ENCODE assay signal across 12 cellular contexts in the genomic region with DNA sequence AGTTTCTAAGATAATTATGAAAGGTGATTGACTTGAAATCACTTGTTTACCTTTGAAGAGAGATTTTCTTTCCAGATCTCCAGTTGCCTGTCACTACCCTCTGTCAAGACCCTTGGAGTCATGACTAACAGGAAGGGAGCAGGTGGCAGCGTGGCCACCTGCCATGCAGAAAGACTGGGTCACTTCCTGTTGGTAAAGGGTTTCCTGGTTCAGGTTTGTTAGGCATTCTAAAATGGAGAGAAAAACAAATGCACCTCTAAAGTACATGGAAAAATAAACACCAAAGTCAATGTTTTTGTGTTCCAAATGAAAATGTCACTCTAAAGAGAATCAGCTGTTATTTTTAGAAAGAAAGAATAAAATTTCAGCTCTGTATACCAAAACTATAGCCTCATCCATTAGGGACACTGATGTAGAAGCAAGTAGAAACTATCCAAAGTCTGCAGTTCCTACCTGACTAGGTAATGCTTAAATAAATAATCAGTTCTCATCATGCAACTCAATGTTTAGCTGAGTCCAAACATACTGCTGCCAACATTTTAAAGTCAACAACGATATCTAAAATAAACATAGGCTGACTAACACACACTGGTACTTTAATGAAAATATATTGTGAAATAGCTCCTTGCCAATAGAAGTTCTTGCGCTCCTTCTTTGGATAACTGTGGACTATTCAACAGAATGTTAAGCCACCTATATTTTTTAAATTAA. TPM values are rescaled to one million over a fixed set of nuclear protein-coding genes. Genes with fewer than 3 reads are reported as not detected.
A peak's percentile ranks its signal among the peaks of the same experiment; 100 is the strongest.
DNase-seq lines count a peak whose midpoint lies in the region; ATAC-seq, FAIRE-seq and TF ChIP-seq lines count a peak whose summit lies in the region.
"Had no signal": no experiment of that assay in that cellular context is flagged by ENCODE, and none has a peak within 500 bp of the region (broad histone marks: within the 10 kb centered on the region; RNA-seq: fewer than 3 reads in every experiment).

No MANE protein-coding gene starts in this region.

- no peak overlapping the region for H3K4me3 ChIP-seq in neural progenitor cell
- H3K4me3 ChIP-seq: uterus had no signal

- H3K4me1 ChIP-seq in neural progenitor cell = no peaks in the 10 kb centered on the region
- H3K4me1 ChIP-seq: uterus had no signal

- no peaks in the 10 kb centered on the region for H3K36me3 ChIP-seq in neural progenitor cell
- H3K36me3 ChIP-seq: uterus had no signal

- no peak overlapping the region for H3K27ac Mint-ChIP-seq in activated CD8-positive, alpha-beta memory T cell treated with anti-CD3 and anti-CD28 coated beads, Interleukin-2, amount 10 ng/mL, durations not matched to agents 7 days and 5 days
- no peak overlapping the region for H3K27ac Mint-ChIP-seq in neural progenitor cell

- H3K4me1 Mint-ChIP-seq in activated CD8-positive, alpha-beta memory T cell treated with anti-CD3 and anti-CD28 coated beads, Interleukin-2, amount 10 ng/mL, durations not matched to agents 7 days and 5 days = peaks cover 2% of the 10 kb centered on the region
- peaks cover 6% of the 10 kb centered on the region for H3K4me1 Mint-ChIP-seq in neural progenitor cell

- no peak for TF ChIP-seq CTCF in neural progenitor cell (IDR thresholded peaks at IDR 0.05)

- H3K4me2 ChIP-seq in neural progenitor cell = no peak overlapping the region

- H3K9me3 ChIP-seq in neural progenitor cell (ENCODE audit: low read depth) = no peaks in the 10 kb centered on the region
- H3K9me3 ChIP-seq: uterus had no signal

- ATAC-seq in HG02884 (IDR thresholded peaks at IDR 0.05; ENCODE audit: unreplicated experiment) = no peak
- ATAC-seq in activated CD8-positive, alpha-beta memory T cell treated with anti-CD3 and anti-CD28 coated beads, Interleukin-2, amount 10 ng/mL, durations not matched to agents 7 days and 5 days = no peak
- no peak for ATAC-seq in GM19467 (IDR thresholded peaks at IDR 0.05; ENCODE audit: unreplicated experiment)

- H3K27ac ChIP-seq in neural progenitor cell = no peak overlapping the region
- H3K27ac ChIP-seq: uterus had no signal

- no peak overlapping the region for H2AFZ ChIP-seq in neural progenitor cell (replicated peaks)

- no peaks in the 10 kb centered on the region for H3F3A ChIP-seq in neural progenitor cell (ENCODE audit: low read depth)

- H3K27me3 Mint-ChIP-seq in activated CD8-positive, alpha-beta memory T cell treated with anti-CD3 and anti-CD28 coated beads, Interleukin-2, amount 10 ng/mL, durations not matched to agents 7 days and 5 days = peaks cover 29% of the 10 kb centered on the region
- no peaks in the 10 kb centered on the region for H3K27me3 Mint-ChIP-seq in neural progenitor cell (ENCODE audit: insufficient read depth, low read depth)

- H3K27me3 ChIP-seq in neural progenitor cell = no peaks in the 10 kb centered on the region
- H3K27me3 ChIP-seq: uterus had no signal

- DNase-seq in H54 (ENCODE audit: insufficient read length, low spot score) (no peak), RKO (ENCODE audit: low spot score) (peak; percentile 9), fibroblast of gingiva (ENCODE audit: low read depth) (peak; percentile 50), renal cortical epithelial cell (ENCODE audit: low read depth) (peak; percentile 81), neural progenitor cell (ENCODE audit: low spot score) (no peak)
- no peak for DNase-seq in activated CD8-positive, alpha-beta memory T cell treated with anti-CD3 and anti-CD28 coated beads, Interleukin-2, amount 10 ng/mL, durations not matched to agents 7 days and 5 days
- DNase-seq: H9, NCI-H1930, uterus had no signal

- no peak overlapping the region for H3K4me3 Mint-ChIP-seq in activated CD8-positive, alpha-beta memory T cell treated with anti-CD3 and anti-CD28 coated beads, Interleukin-2, amount 10 ng/mL, durations not matched to agents 7 days and 5 days
- no peak overlapping the region for H3K4me3 Mint-ChIP-seq in neural progenitor cell
- H3K4me3 Mint-ChIP-seq: H9 had no signal

- no peaks in the 10 kb centered on the region for H3K9me3 Mint-ChIP-seq in activated CD8-positive, alpha-beta memory T cell treated with anti-CD3 and anti-CD28 coated beads, Interleukin-2, amount 10 ng/mL, durations not matched to agents 7 days and 5 days (ENCODE audit: low read depth)
- H3K9me3 Mint-ChIP-seq in neural progenitor cell = no peaks in the 10 kb centered on the region
- H3K9me3 Mint-ChIP-seq: H9 had no signal

- H3K79me2 ChIP-seq in neural progenitor cell (ENCODE audit: low read depth) = no peaks in the 10 kb centered on the region

- FAIRE-seq in H54 (lab: Jason Lieb, UNC) = peak; percentile 78
- FAIRE-seq: colon had no signal

- CTCF ChIA-PET in activated CD8-positive, alpha-beta memory T cell treated with anti-CD3 and anti-CD28 coated beads, Interleukin-2, amount 10 ng/mL, durations not matched to agents 7 days and 5 days (lab: Charles Lee) = interaction anchor here (0.9 to 1.6 kb wide), 2 partner anchors 34 to 316 kb away, joined by 3 read pairs; no protein-coding TSS in a partner anchor

- H3K9ac ChIP-seq in neural progenitor cell = no peak overlapping the region

- no peak for TF ChIP-seq POLR2A in H54 (IDR thresholded peaks at IDR 0.05; ENCODE audit: low read depth, low read length)

- no peaks in the 10 kb centered on the region for H3K36me3 Mint-ChIP-seq in activated CD8-positive, alpha-beta memory T cell treated with anti-CD3 and anti-CD28 coated beads, Interleukin-2, amount 10 ng/mL, durations not matched to agents 7 days and 5 days
- no peaks in the 10 kb centered on the region for H3K36me3 Mint-ChIP-seq in neural progenitor cell

- no peaks in the 10 kb centered on the region for H4K20me1 ChIP-seq in neural progenitor cell (ENCODE audit: low read depth)

RNA-seq across cellular contexts. Expression of gene TM4SF1, which starts 23.9 kb away (rescaled TPM):
- total RNA-seq in renal cortical epithelial cell (63.8 and 247 TPM in 2 replicates), neural progenitor cell (ENCODE audit: low replicate concordance) (not detected in 2 replicates)
- total RNA-seq in activated CD8-positive, alpha-beta memory T cell treated with anti-CD3 and anti-CD28 coated beads, Interleukin-2, amount 10 ng/mL, durations not matched to agents 7 days and 5 days = not detected

Comparison
In these comparisons a context has a peak if more than half of its experiments do, and no peak if none do; other contexts are left out.
1. DNase-seq: peak in RKO (single experiment), fibroblast of gingiva (single experiment) and renal cortical epithelial cell (single experiment); none in H54 (single experiment), activated CD8-positive, alpha-beta memory T cell treated with anti-CD3 and anti-CD28 coated beads, Interleukin-2, amount 10 ng/mL, durations not matched to agents 7 days and 5 days (single experiment) and neural progenitor cell (single experiment).
2. RNA of gene TM4SF1, which starts 23.9 kb away (total RNA-seq): 63.8 to 247 TPM in renal cortical epithelial cell; not detected in activated CD8-positive, alpha-beta memory T cell treated with anti-CD3 and anti-CD28 coated beads, Interleukin-2, amount 10 ng/mL, durations not matched to agents 7 days and 5 days and not detected in neural progenitor cell; every median in the first group is over 10 times any median in the second.